Comparison of ENCODE assay signal across 16 cellular contexts in the genomic region with DNA sequence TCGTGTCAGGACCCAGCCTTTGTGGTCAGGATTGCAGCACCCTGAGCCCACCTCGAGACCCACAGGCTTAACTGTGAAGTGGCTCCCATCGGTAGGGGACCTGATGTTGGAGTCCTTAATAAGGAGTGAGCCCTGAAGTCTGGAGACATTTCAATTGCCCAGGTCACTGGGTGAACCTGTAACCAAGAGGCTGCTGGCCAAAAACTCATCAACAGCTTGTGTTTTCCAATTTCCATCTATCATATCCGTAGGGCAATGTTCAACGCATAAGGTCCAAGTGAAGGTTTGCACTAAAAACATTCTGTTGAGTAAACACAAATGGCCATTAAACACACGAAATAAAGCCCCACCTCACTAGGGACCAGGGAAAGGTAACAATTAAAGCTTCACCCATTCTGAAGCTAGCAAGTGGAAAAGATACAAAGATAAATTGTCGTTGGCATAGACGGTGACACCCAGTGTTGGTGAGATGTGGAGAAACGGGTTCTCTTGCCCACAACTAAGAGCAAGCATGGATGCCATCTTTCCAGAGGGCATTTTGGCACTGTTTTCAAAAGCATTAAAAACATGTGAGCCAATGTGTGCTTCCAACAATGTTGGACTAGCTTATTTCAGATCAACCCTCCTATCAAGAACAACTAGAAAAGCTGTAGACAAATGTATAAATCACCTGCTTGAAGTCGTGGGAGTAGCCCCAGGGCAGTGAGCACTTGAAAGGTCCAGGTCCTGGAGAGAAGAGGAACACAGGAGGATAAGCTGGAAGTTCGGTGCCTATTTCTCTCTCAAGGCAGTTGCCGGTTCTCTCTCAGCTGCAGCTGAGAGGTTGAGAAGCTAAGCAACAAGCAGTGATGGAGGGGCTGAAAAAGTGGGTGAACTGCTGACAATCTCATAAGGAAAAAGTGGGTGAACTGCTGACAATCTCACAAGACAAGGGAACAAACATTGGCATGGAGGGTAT. TPM values are rescaled to one million over a fixed set of nuclear protein-coding genes. Genes with fewer than 3 reads are reported as not detected.
A peak's percentile ranks its signal among the peaks of the same experiment; 100 is the strongest.
DNase-seq lines count a peak whose midpoint lies in the region; ATAC-seq and TF ChIP-seq lines count a peak whose summit lies in the region.
"Had no signal": no experiment of that assay in that cellular context is flagged by ENCODE, and none has a peak within 500 bp of the region (broad histone marks: within the 10 kb centered on the region; RNA-seq: fewer than 3 reads in every experiment).

No MANE protein-coding gene starts in this region.

- no peaks in the 10 kb centered on the region for H3K4me1 Mint-ChIP-seq in endodermal cell
- H3K4me1 Mint-ChIP-seq: CD14-positive monocyte had no signal

- no peaks in the 10 kb centered on the region for H3K9me3 ChIP-seq in mammary epithelial cell (replicated peaks; ENCODE audit: insufficient read depth, low read length)
- H3K9me3 ChIP-seq in endodermal cell (ENCODE audit: control insufficient read depth, low read length) = no peaks in the 10 kb centered on the region

- H2AFZ ChIP-seq in mammary epithelial cell (ENCODE audit: low read depth, low read length) = no peak overlapping the region

- DNase-seq in T47D (ENCODE audit: low read depth in 1 of 2, low spot score in 1 of 2) = peak; percentile 50 to 80
- no peak for DNase-seq in mammary epithelial cell
- peak; percentile 12 for DNase-seq in endodermal cell
- no peak for DNase-seq in left lobe of liver (ENCODE audit: low spot score)
- no peak for DNase-seq in activated effector memory CD4-positive, alpha-beta T cell treated with anti-CD3 and anti-CD28 coated beads, Interleukin-2, amount 50 U/mL, for 16 hours
- no peak for DNase-seq in GM13977 (ENCODE audit: low spot score)
- no peak for DNase-seq in NCI-H1694 treated with DMSO at 0.1 percent for 48 hours (lab: John Stamatoyannopoulos, UW)
- DNase-seq: CD8-positive, alpha-beta T cell; COR-L47; DMS153; DMS79 treated with DMSO at 0.1 percent for 48 hours; EL; IMR-90 had no signal

- H3K79me2 ChIP-seq in mammary epithelial cell (ENCODE audit: insufficient read depth, low read length) = no peaks in the 10 kb centered on the region

- H3K4me3 ChIP-seq in mammary epithelial cell (replicated peaks in 1 of 3; ENCODE audit: insufficient read depth in 1 of 3, low read depth in 2 of 3, low read length in 3 of 3) (no peak overlapping the region), endodermal cell (ENCODE audit: low read length) (no peak overlapping the region)

- in situ Hi-C loops in T47D (cut with HindIII; ENCODE audit: low pct_unique_long_range_greater_than_20kb, low sequenced_read_pairs) = no loop called here
- in situ Hi-C loops in mammary epithelial cell (cut with MboI; ENCODE audit: low sequenced_read_pairs in 2 of 2) = no loop called here
- in situ Hi-C loops in GM13977 (cut with MboI; ENCODE audit: low pct_unique_long_range_greater_than_20kb, low sequenced_read_pairs, unreplicated experiment) = no loop called here

- H4K20me1 ChIP-seq in mammary epithelial cell (ENCODE audit: insufficient read depth, low read length) = no peaks in the 10 kb centered on the region

- no peak overlapping the region for H3K27ac ChIP-seq in mammary epithelial cell (ENCODE audit: insufficient read depth, low read depth, low read length)
- no peak overlapping the region for H3K27ac ChIP-seq in endodermal cell (ENCODE audit: low read depth, low read length)
- H3K27ac ChIP-seq: 22Rv1 had no signal

- H3K27me3 ChIP-seq in mammary epithelial cell (ENCODE audit: insufficient read depth, low read length) (peaks cover 5% of the 10 kb centered on the region), endodermal cell (ENCODE audit: control insufficient read depth, insufficient read depth, low read length, poor library complexity, severe bottlenecking) (no peaks in the 10 kb centered on the region)

- H3K4me1 ChIP-seq in mammary epithelial cell (ENCODE audit: insufficient read depth, low read length) (no peaks in the 10 kb centered on the region), endodermal cell (ENCODE audit: control insufficient read depth, insufficient read depth, low read length) (no peaks in the 10 kb centered on the region)

- H3K4me2 ChIP-seq in mammary epithelial cell (ENCODE audit: insufficient read depth, low read depth, low read length) = no peak overlapping the region

- ATAC-seq in left lobe of liver = peak; percentile 75
- ATAC-seq: CD8-positive, alpha-beta T cell had no signal

- H3K27me3 Mint-ChIP-seq in endodermal cell (ENCODE audit: insufficient read depth) = peaks cover 11% of the 10 kb centered on the region

- H3K36me3 Mint-ChIP-seq in endodermal cell (ENCODE audit: low read depth) = no peaks in the 10 kb centered on the region
- H3K36me3 Mint-ChIP-seq: CD14-positive monocyte; CD8-positive, alpha-beta T cell had no signal

- CTCF ChIA-PET in mammary epithelial cell (lab: Charles Lee; ENCODE audit: low non-redundant PET) = no interaction called here

- H3K9me3 Mint-ChIP-seq in endodermal cell = no peaks in the 10 kb centered on the region

- intact Hi-C loops in mammary epithelial cell (cut with micrococcal nuclease) = no loop called here

- BruUV-seq in mammary epithelial cell (replicated peaks; lab: Mats Ljungman, UMichigan) = no TSS peak

- dilution Hi-C loops in mammary epithelial cell (cut with HindIII; ENCODE audit: low sequenced_read_pairs) = loop anchor here (10.0 kb wide), 1 partner anchor 119 kb away; no protein-coding TSS in a partner anchor

- no peaks in the 10 kb centered on the region for H3K36me3 ChIP-seq in mammary epithelial cell (ENCODE audit: insufficient read depth, low read length)
- H3K36me3 ChIP-seq in endodermal cell (ENCODE audit: control insufficient read depth, insufficient read depth, low read length) = no peaks in the 10 kb centered on the region

- no peak for TF ChIP-seq CTCF in mammary epithelial cell (conservative IDR thresholded peaks at IDR 0.05 in 1 of 2, IDR thresholded peaks at IDR 0.05 in 1 of 2; ENCODE audit: extremely low read depth in 1 of 2, insufficient read depth in 1 of 2, low read depth in 1 of 2, low read length in 2 of 2)
- TF ChIP-seq CTCF in endodermal cell (conservative IDR thresholded peaks at IDR 0.05) = no peak
- no peak for TF ChIP-seq CTCF in GM13977 (IDR thresholded peaks at IDR 0.05; ENCODE audit: extremely low read depth, insufficient read depth, missing control alignments)

- H3K27ac Mint-ChIP-seq in endodermal cell = no peak overlapping the region
- H3K27ac Mint-ChIP-seq: CD14-positive monocyte; CD8-positive, alpha-beta T cell had no signal

- 20% methylated on average over 10 of the region's 12 CpGs for WGBS in mammary epithelial cell (ENCODE audit: low coverage, missing lambda C conversion rate)
- WGBS in endodermal cell (ENCODE audit: insufficient coverage in 1 of 2, insufficient read length in 1 of 2), 2 experiments = 79 to 82% methylated on average over 12 of the region's 12 CpGs

- no peak overlapping the region for H3K4me3 Mint-ChIP-seq in endodermal cell
- H3K4me3 Mint-ChIP-seq: CD14-positive monocyte; CD8-positive, alpha-beta T cell had no signal

- H3K9ac ChIP-seq in mammary epithelial cell (ENCODE audit: insufficient read depth, low read length) (no peak overlapping the region), endodermal cell (ENCODE audit: extremely low read depth, low read length, poor library complexity, severe bottlenecking) (no peak overlapping the region)

RNA-seq across cellular contexts. Expression of gene PCSK6, which starts 56.3 kb away (rescaled TPM):
- total RNA-seq in mammary epithelial cell (1 to 10 TPM; 1.7 to 6.1 TPM), endodermal cell (1 to 10 TPM; 6.6 to 9.8 TPM), left lobe of liver (180 TPM)
- 0.22 TPM for polyA plus RNA-seq in mammary epithelial cell
- polyA minus RNA-seq in mammary epithelial cell = not detected
- polyA plus RNA-seq in endodermal cell (2013, experiment 1 of 2) = 4.2 TPM
- 4.7 TPM for polyA plus RNA-seq in endodermal cell (2013, experiment 2 of 2)
- total RNA-seq: H4, IMR-90 had no signal
- polyA plus RNA-seq: IMR-90 had no signal

Comparison
In these comparisons a context has a peak if more than half of its experiments do, and no peak if none do; other contexts are left out.
1. DNase-seq: peak in T47D (2 of 2) and endodermal cell (single experiment); none in mammary epithelial cell (single experiment), left lobe of liver (single experiment), activated effector memory CD4-positive, alpha-beta T cell treated with anti-CD3 and anti-CD28 coated beads, Interleukin-2, amount 50 U/mL, for 16 hours (single experiment), GM13977 (single experiment) and NCI-H1694 treated with DMSO at 0.1 percent for 48 hours (single experiment).
2. RNA of gene PCSK6, which starts 56.3 kb away (total RNA-seq): 180 TPM in left lobe of liver (single experiment); 6.6 to 9.8 TPM in endodermal cell and 1.7 to 6.1 TPM in mammary epithelial cell; every median in the first group is over 10 times any median in the second.